In genomic region chr5:173055042-173055721, GRCh38 we compare ENCODE assay signal across 8 cellular contexts. TPM values are rescaled to one million over a fixed set of nuclear protein-coding genes. Genes with fewer than 3 reads are reported as not detected.
DNase-seq lines count a peak whose midpoint lies in the region; ATAC-seq and TF ChIP-seq lines count a peak whose summit lies in the region.

No MANE protein-coding gene starts in this region.

- H3K27ac ChIP-seq in AG04450 (ENCODE audit: low read depth, low read length) = no peak overlapping the region

- no peaks in the 10 kb centered on the region for H3K9me3 ChIP-seq in AG04450 (ENCODE audit: control insufficient read depth, insufficient read depth, low read length)

- POLR2A ChIA-PET in AG04450 (lab: Yijun Ruan, JAX) = no interaction called here

- H3K4me3 Mint-ChIP-seq in IgD-negative memory B cell = peak overlapping the region; percentile 90 to 98 (median 94)
- H3K4me3 Mint-ChIP-seq in natural killer cell treated with Interleukin-12 subunit alpha and Interleukin-12 subunit beta and Interleukin-15 and Interleukin-18, amount 100 ng/mL, for 72 hours = peak overlapping the region; percentile 92

- no peaks in the 10 kb centered on the region for H3K27me3 ChIP-seq in AG04450 (ENCODE audit: control insufficient read depth, insufficient read depth, low read length)

- H3K27ac Mint-ChIP-seq in IgD-negative memory B cell = peak overlapping the region; percentile 80 to 99 (median 95)
- H3K27ac Mint-ChIP-seq in natural killer cell treated with Interleukin-12 subunit alpha and Interleukin-12 subunit beta and Interleukin-15 and Interleukin-18, amount 100 ng/mL, for 72 hours = peak overlapping the region; percentile 75 to 92

- TF ChIP-seq CTCF in AG04450 (IDR thresholded peaks at IDR 0.05; ENCODE audit: low read depth, low read length) (no peak), choroid plexus epithelial cell (conservative IDR thresholded peaks at IDR 0.05; ENCODE audit: low read depth, low read length) (no peak)

- CTCF ChIA-PET in AG04450 (lab: Charles Lee) = interaction anchor here (1.5 to 1.6 kb wide), 2 partner anchors 15 to 71 kb away, joined by 4 to 5 read pairs; partner anchors contain the start of gene ATP6V0E1

- DNase-seq in AG04450 (ENCODE audit: low read depth, low spot score) (no peak), choroid plexus epithelial cell (ENCODE audit: low read depth) (no peak), iPS-NIHi7 (ENCODE audit: extremely low spot score) (no peak)
- no peak for DNase-seq in natural killer cell treated with Interleukin-12 subunit alpha and Interleukin-12 subunit beta and Interleukin-15 and Interleukin-18, amount 100 ng/mL, for 72 hours (ENCODE audit: low spot score)
- DNase-seq in stimulated activated CD4-positive, alpha-beta T cell treated with anti-CD3 and anti-CD28 coated beads, Interleukin-4, amount 100 ng/mL, for 1 hour = no peak

- no peaks in the 10 kb centered on the region for H3K27me3 Mint-ChIP-seq in IgD-negative memory B cell
- H3K27me3 Mint-ChIP-seq in natural killer cell treated with Interleukin-12 subunit alpha and Interleukin-12 subunit beta and Interleukin-15 and Interleukin-18, amount 100 ng/mL, for 72 hours = peaks cover 6 to 9% of the 10 kb centered on the region in 2 donors

- no peaks in the 10 kb centered on the region for H3K9me3 Mint-ChIP-seq in IgD-negative memory B cell
- no peaks in the 10 kb centered on the region for H3K9me3 Mint-ChIP-seq in natural killer cell treated with Interleukin-12 subunit alpha and Interleukin-12 subunit beta and Interleukin-15 and Interleukin-18, amount 100 ng/mL, for 72 hours

- ATAC-seq in natural killer cell treated with Interleukin-12 subunit alpha and Interleukin-12 subunit beta and Interleukin-15 and Interleukin-18, amount 100 ng/mL, for 72 hours = no peak
- ATAC-seq in HG03039 (IDR thresholded peaks at IDR 0.05; ENCODE audit: unreplicated experiment) (no peak), HG03135 (IDR thresholded peaks at IDR 0.05; ENCODE audit: unreplicated experiment) (no peak)

- H3K4me1 Mint-ChIP-seq in IgD-negative memory B cell = peaks cover 23 to 42% (median 27%) of the 10 kb centered on the region in 3 donors
- H3K4me1 Mint-ChIP-seq in natural killer cell treated with Interleukin-12 subunit alpha and Interleukin-12 subunit beta and Interleukin-15 and Interleukin-18, amount 100 ng/mL, for 72 hours (ENCODE audit: low read depth in 2 of 2) = peaks cover 17 to 24% of the 10 kb centered on the region in 2 donors

- H3K4me3 ChIP-seq in AG04450 (ENCODE audit: low read depth, low read length) (peak overlapping the region; percentile 66), choroid plexus epithelial cell (ENCODE audit: low read depth, low read length) (peak overlapping the region; percentile 64)

- H3K36me3 Mint-ChIP-seq in IgD-negative memory B cell = no peaks in the 10 kb centered on the region
- no peaks in the 10 kb centered on the region for H3K36me3 Mint-ChIP-seq in natural killer cell treated with Interleukin-12 subunit alpha and Interleukin-12 subunit beta and Interleukin-15 and Interleukin-18, amount 100 ng/mL, for 72 hours

RNA-seq across cellular contexts. Expression of gene CREBRF, which starts 1.0 kb away (rescaled TPM):
- polyA plus RNA-seq in AG04450 (2011; rRNA removed) (15.6 and 20.4 TPM in 2 replicates), IgD-negative memory B cell (53.6 TPM)
- polyA minus RNA-seq in AG04450 (2011; rRNA and poly(A)+ RNA removed) = 34.7 and 37.0 TPM in 2 replicates
- 10 to 100 TPM in 1 of 2 donors, 1 to 10 TPM in 1; 9.8 to 16.5 TPM for total RNA-seq in natural killer cell treated with Interleukin-12 subunit alpha and Interleukin-12 subunit beta and Interleukin-15 and Interleukin-18, amount 100 ng/mL, for 72 hours
